In genomic region chr12:88490425-88490824, GRCh38 we compare ENCODE assay signal across 25 cellular contexts.
"Had no signal": no experiment of that assay in that cellular context is flagged by ENCODE, and none has a peak within 500 bp of the region (broad histone marks: within the 10 kb centered on the region; RNA-seq: fewer than 3 reads in every experiment).

No MANE protein-coding gene starts in this region.

- DNase-seq: stimulated activated CD4-positive, alpha-beta T cell treated with anti-CD3 and anti-CD28 coated beads, Interleukin-2, amount 100 ng/mL, for 48 hours; stimulated activated CD4-positive, alpha-beta T cell treated with anti-CD3 and anti-CD28 coated beads, Interleukin-4, amount 100 ng/mL, for 1 hour; stimulated activated CD4-positive, alpha-beta T cell treated with anti-CD3 and anti-CD28 coated beads, Interleukin-4, amount 100 ng/mL, for 24 hours; stimulated activated CD4-positive, alpha-beta T cell treated with anti-CD3 and anti-CD28 coated beads, Interleukin-4, amount 100 ng/mL, for 4 hours; stimulated activated CD8-positive, alpha-beta memory T cell treated with anti-CD3 and anti-CD28 coated beads, Interleukin-4, amount 100 ng/mL, for 48 hours; stimulated activated naive B cell treated with anti-CD40 and anti-IgM and Interleukin-4, amounts not matched to agents 10 μg/mL and 1 μg/mL and 100 μg/mL, for 72 hours; stimulated activated naive CD4-positive, alpha-beta T cell; stimulated activated naive CD4-positive, alpha-beta T cell treated with Interleukin-2 at 50 U/mL for 16 hours; stimulated activated naive CD8-positive, alpha-beta T cell treated with anti-CD3 and anti-CD28 coated beads, Interleukin-15, amount 100 ng/mL, for 72 hours; stimulated activated naive CD8-positive, alpha-beta T cell treated with anti-CD3 and anti-CD28 coated beads, Interleukin-15, Interleukin-2, amounts not matched to agents 100 U/mL and 50 U/mL, for 24 hours; stomach; substantia nigra; testis; thyroid gland; tibial artery; transverse colon; trophoblast cell; upper lobe of left lung; upper lobe of right lung; uterus had no signal

- H3K4me3 ChIP-seq: stomach, suprapubic skin, testis, thoracic aorta, thyroid gland, tibial artery, tibial nerve, transverse colon, upper lobe of left lung, upper lobe of right lung, uterus had no signal

- H3K36me3 ChIP-seq: stomach, suprapubic skin, thoracic aorta, thyroid gland, tibial artery, tibial nerve, transverse colon, upper lobe of left lung, uterus had no signal

- ATAC-seq: stimulated activated effector memory CD8-positive, alpha-beta T cell treated with anti-CD3 and anti-CD28 coated beads, Interleukin-12 subunit alpha, Interleukin-12 subunit beta, amount 100 ng/mL, for 72 hours; stimulated activated naive B cell treated with anti-CD40 and anti-IgM and Interleukin-4, amounts not matched to agents 10 μg/mL and 1 μg/mL and 100 μg/mL, for 72 hours; stimulated activated naive CD8-positive, alpha-beta T cell treated with anti-CD3 and anti-CD28 coated beads, Interleukin-15, amount 100 ng/mL, for 72 hours; stimulated activated naive CD8-positive, alpha-beta T cell treated with anti-CD3 and anti-CD28 coated beads, Interleukin-15, Interleukin-2, amounts not matched to agents 100 U/mL and 50 U/mL, for 24 hours; upper lobe of right lung had no signal

- H3K9me3 ChIP-seq: stomach, suprapubic skin, testis, thoracic aorta, thyroid gland, tibial artery, tibial nerve, transverse colon, upper lobe of left lung, upper lobe of right lung, uterus had no signal

- H3K27me3 ChIP-seq: stomach, suprapubic skin, testis, thyroid gland, tibial artery, tibial nerve, transverse colon, upper lobe of left lung, upper lobe of right lung, uterus had no signal

- H3K4me1 ChIP-seq: suprapubic skin, testis, thyroid gland, tibial nerve, transverse colon, upper lobe of left lung, upper lobe of right lung, uterus had no signal

- H3K27ac ChIP-seq: stomach, suprapubic skin, testis, thoracic aorta, thyroid gland, tibial artery, tibial nerve, transverse colon, upper lobe of left lung, upper lobe of right lung, uterus had no signal

- FAIRE-seq: urothelium cell line had no signal
